Comparison of ENCODE assay signal across 20 cellular contexts in genomic region chr9:121034529-121034928, GRCh38. TPM values are rescaled to one million over a fixed set of nuclear protein-coding genes. Genes with fewer than 3 reads are reported as not detected.
DNase-seq lines count a peak whose midpoint lies in the region; ATAC-seq, FAIRE-seq and TF ChIP-seq lines count a peak whose summit lies in the region.
"Had no signal": no experiment of that assay in that cellular context is flagged by ENCODE, and none has a peak within 500 bp of the region (broad histone marks: within the 10 kb centered on the region; RNA-seq: fewer than 3 reads in every experiment).

No MANE protein-coding gene starts in this region.

- POLR2A ChIA-PET in HepG2 (lab: Yijun Ruan, JAX) = interaction anchor here (1.7 kb wide), 1 partner anchor 17 kb away, joined by 3 read pairs; no protein-coding TSS in a partner anchor

- H3K79me2 ChIP-seq in HepG2 (ENCODE audit: insufficient read depth, low read length) = no peaks in the 10 kb centered on the region
- H3K79me2 ChIP-seq in OCI-LY3 (ENCODE audit: low read length) = no peaks in the 10 kb centered on the region

- 94% methylated on average over 2 of the region's 2 CpGs for WGBS in HepG2 (ENCODE audit: low lambda C conversion rate)
- WGBS in right lobe of liver (ENCODE audit: insufficient coverage, low coverage, low lambda C conversion rate, missing lambda C conversion rate) = 83% methylated on average over 2 of the region's 2 CpGs
- WGBS in body of pancreas, 2 donors = 43 to 45% methylated on average over 2 of the region's 2 CpGs
- WGBS in lower leg skin, 2 donors = 88 to 93% methylated on average over 2 of the region's 2 CpGs

- no peak for DNase-seq in HepG2 (ENCODE audit: low spot score)
- no peak for DNase-seq in right lobe of liver
- no peak for DNase-seq in body of pancreas
- no peak for DNase-seq in lower leg skin (ENCODE audit: low spot score in 2 of 2)
- DNase-seq in ureter (ENCODE audit: low spot score) = no peak
- no peak for DNase-seq in caudate nucleus (lab: John Stamatoyannopoulos, UW)
- DNase-seq: CD4-positive, CD25-positive, alpha-beta regulatory T cell; CD8-positive, alpha-beta memory T cell; COR-L47; DMS 273 treated with DMSO at 0.1 percent for 48 hours; DMS53; DND-41; GF-D8 had no signal

- no peak overlapping the region for H3K4me2 ChIP-seq in HepG2 (ENCODE audit: low read depth, low read length)
- H3K4me2 ChIP-seq in OCI-LY3 (ENCODE audit: low read length) = no peak overlapping the region
- H3K4me2 ChIP-seq: BLaER1 treated with 17β-estradiol and CSF1 and Interleukin-3, amounts not matched to agents 10 nM and 100 nM had no signal

- H3K4me1 ChIP-seq in HepG2 (ENCODE audit: insufficient read depth, low read length) = peaks cover 14% of the 10 kb centered on the region
- peaks cover 0 to 21% (median 0%) of the 10 kb centered on the region in 4 donors for H3K4me1 ChIP-seq in right lobe of liver
- no peaks in the 10 kb centered on the region for H3K4me1 ChIP-seq in OCI-LY3 (ENCODE audit: low read length)
- H3K4me1 ChIP-seq in body of pancreas = no peaks in the 10 kb centered on the region
- H3K4me1 ChIP-seq: BLaER1 treated with 17β-estradiol and CSF1 and Interleukin-3, amounts not matched to agents 10 nM and 100 nM; HAP-1 had no signal

- H3K27ac ChIP-seq in HepG2 (ENCODE audit: extremely low read length, insufficient read depth, low read length) (no peak overlapping the region), right lobe of liver (no peak overlapping the region), OCI-LY3 (ENCODE audit: low read length) (no peak overlapping the region), body of pancreas (no peak overlapping the region), caudate nucleus (ENCODE audit: low read depth, low read length) (no peak overlapping the region)
- H3K27ac ChIP-seq: 22Rv1; BLaER1 treated with 17β-estradiol and CSF1 and Interleukin-3, amounts not matched to agents 10 nM and 100 nM had no signal

- no peak overlapping the region for H3K9ac ChIP-seq in HepG2 (ENCODE audit: insufficient read depth, low read depth, low read length)
- no peak overlapping the region for H3K9ac ChIP-seq in OCI-LY3 (ENCODE audit: low read length)
- H3K9ac ChIP-seq: BLaER1 treated with 17β-estradiol and CSF1 and Interleukin-3, amounts not matched to agents 10 nM and 100 nM had no signal

- CTCF ChIA-PET in HepG2 (lab: Yijun Ruan, JAX; ENCODE audit: low intra/inter-chr PET ratio, low total read pairs) = interaction anchor here (1.4 kb wide), 1 partner anchor 26 kb away, joined by 4 read pairs; no protein-coding TSS in a partner anchor

- no TSS peak for BruUV-seq in HepG2 (replicated peaks; lab: Mats Ljungman, UMichigan)

- H3K9me3 Mint-ChIP-seq in nephron = no peaks in the 10 kb centered on the region

- H3K36me3 ChIP-seq in HepG2 (replicated peaks in 1 of 2; ENCODE audit: control insufficient read depth in 1 of 2, insufficient read depth in 2 of 2, low read length in 2 of 2) (peaks cover 8 to 50% of the 10 kb centered on the region in 2 experiments), right lobe of liver (peaks cover 0 to 97% (median 41%) of the 10 kb centered on the region in 4 donors), OCI-LY3 (replicated peaks; ENCODE audit: low read depth, low read length) (no peaks in the 10 kb centered on the region), body of pancreas (replicated peaks in 1 of 2; ENCODE audit: insufficient read depth in 1 of 2, low read depth in 2 of 2) (no peaks in the 10 kb centered on the region)
- H3K36me3 ChIP-seq: HAP-1 had no signal

- no peak for FAIRE-seq in HepG2 (lab: Jason Lieb, UNC)
- FAIRE-seq: GM19239 had no signal

- H3K4me3 ChIP-seq in HepG2 (replicated peaks in 1 of 3; ENCODE audit: insufficient read depth in 1 of 3, low read depth in 2 of 3, low read length in 3 of 3) (no peak overlapping the region), right lobe of liver (no peak overlapping the region), OCI-LY3 (ENCODE audit: low read length) (no peak overlapping the region), body of pancreas (no peak overlapping the region), lower leg skin (ENCODE audit: low read depth, poor library complexity, severe bottlenecking) (no peak overlapping the region)
- H3K4me3 ChIP-seq: BLaER1 treated with 17β-estradiol and CSF1 and Interleukin-3, amounts not matched to agents 10 nM and 100 nM; HAP-1 had no signal

- peak overlapping the region in 2 of 3 experiments; percentile 26 to 78 for H3K27ac Mint-ChIP-seq in nephron
- H3K27ac Mint-ChIP-seq: B cell; CD4-positive, CD25-positive, alpha-beta regulatory T cell; CD8-positive, alpha-beta memory T cell had no signal

- H3K4me1 Mint-ChIP-seq in nephron = peaks cover 12% of the 10 kb centered on the region
- H3K4me1 Mint-ChIP-seq: B cell; CD4-positive, CD25-positive, alpha-beta regulatory T cell; CD8-positive, alpha-beta memory T cell had no signal

- H2AFZ ChIP-seq in HepG2 (ENCODE audit: low read length) (no peak overlapping the region), OCI-LY3 (ENCODE audit: low read depth, low read length) (no peak overlapping the region)

- no peak overlapping the region for H3K4me3 Mint-ChIP-seq in nephron
- H3K4me3 Mint-ChIP-seq: B cell; CD4-positive, CD25-positive, alpha-beta regulatory T cell; CD8-positive, alpha-beta memory T cell had no signal

- intact Hi-C loops in HepG2 (cut with micrococcal nuclease; ENCODE audit: unreplicated experiment) = no loop called here
- intact Hi-C loops in right lobe of liver (cut with DNase I) = no loop called here
- intact Hi-C loops in body of pancreas (cut with DNase I) = no loop called here
- intact Hi-C loops in lower leg skin (cut with DNase I; ENCODE audit: low total_unique reads) = no loop called here

- H3K36me3 Mint-ChIP-seq in nephron (ENCODE audit: low read depth) = no peaks in the 10 kb centered on the region

- TF ChIP-seq EP300 in HepG2 (IDR thresholded peaks at IDR 0.05; ENCODE audit: low read depth in 2 of 2, low read length in 2 of 2) (no peak), HepG2 (CRISPR knock-in tag; IDR thresholded peaks at IDR 0.05; ENCODE audit: borderline replicate concordance) (no peak)

- TF ChIP-seq RAD21 in HepG2 (CRISPR knock-in tag; IDR thresholded peaks at IDR 0.05) = no peak

- in situ Hi-C loops in HepG2 (cut with HindIII; ENCODE audit: extremely low pct_ligation_motif_present, low pct_unique_long_range_greater_than_20kb) = no loop called here

- H3K27me3 ChIP-seq in HepG2 (ENCODE audit: control insufficient read depth in 1 of 2, insufficient read depth in 2 of 2, low read length in 2 of 2) = no peaks in the 10 kb centered on the region
- H3K27me3 ChIP-seq in right lobe of liver = no peaks in the 10 kb centered on the region
- no peaks in the 10 kb centered on the region for H3K27me3 ChIP-seq in OCI-LY3 (ENCODE audit: low read depth, low read length)
- no peaks in the 10 kb centered on the region for H3K27me3 ChIP-seq in body of pancreas
- H3K27me3 ChIP-seq: BLaER1 treated with 17β-estradiol and CSF1 and Interleukin-3, amounts not matched to agents 10 nM and 100 nM had no signal

- H3K27me3 Mint-ChIP-seq in nephron (ENCODE audit: low read depth) = no peaks in the 10 kb centered on the region
- H3K27me3 Mint-ChIP-seq: B cell; CD4-positive, CD25-positive, alpha-beta regulatory T cell; CD8-positive, alpha-beta memory T cell had no signal

- TF ChIP-seq POLR2A in HepG2 (IDR thresholded peaks at IDR 0.05; ENCODE audit: insufficient read depth in 1 of 2, low read depth in 2 of 2, low read length in 2 of 2) = no peak
- no peak for TF ChIP-seq POLR2A in right lobe of liver (IDR thresholded peaks at IDR 0.05)
- no peak for TF ChIP-seq POLR2A in body of pancreas (IDR thresholded peaks at IDR 0.05)
- no peak for TF ChIP-seq POLR2A in lower leg skin (IDR thresholded peaks at IDR 0.05)

- no peaks in the 10 kb centered on the region for H3K9me3 ChIP-seq in HepG2 (ENCODE audit: low read length)
- H3K9me3 ChIP-seq in right lobe of liver = no peaks in the 10 kb centered on the region
- no peaks in the 10 kb centered on the region for H3K9me3 ChIP-seq in OCI-LY3 (ENCODE audit: insufficient read depth, low read length)
- H3K9me3 ChIP-seq in body of pancreas = no peaks in the 10 kb centered on the region
- H3K9me3 ChIP-seq: HAP-1 had no signal

- no peak for ATAC-seq in HepG2
- no peak for ATAC-seq in right lobe of liver
- no peak for ATAC-seq in body of pancreas

- TF ChIP-seq CTCF in HepG2 (CRISPR knock-in tag; IDR thresholded peaks at IDR 0.05) (peak; percentile 30; the same call in 1 of the 2 replicates), right lobe of liver (IDR thresholded peaks at IDR 0.05) (no peak), OCI-LY3 (IDR thresholded peaks at IDR 0.05; ENCODE audit: low read depth, low read length) (peak; percentile 43), body of pancreas (IDR thresholded peaks at IDR 0.05) (peak in 5 of 7 experiments; percentile 14 to 58 (median 40)), nephron (IDR thresholded peaks at IDR 0.05; ENCODE audit: unreplicated experiment in 3 of 3) (no peak), lower leg skin (IDR thresholded peaks at IDR 0.05) (no peak)

- H4K20me1 ChIP-seq in HepG2 (ENCODE audit: insufficient read depth, low read length) (no peaks in the 10 kb centered on the region), OCI-LY3 (ENCODE audit: insufficient read depth, low read length) (no peaks in the 10 kb centered on the region)
- H4K20me1 ChIP-seq: BLaER1 treated with 17β-estradiol and CSF1 and Interleukin-3, amounts not matched to agents 10 nM and 100 nM had no signal

RNA-seq across cellular contexts. Expression of gene C5, which starts 15.5 kb away (rescaled TPM):
- total RNA-seq in HepG2 (2016; rRNA removed; fragmentation: Illumina TruSeq; extraction: Trizol) (29.8 and 57.6 TPM in 2 replicates), right lobe of liver (100 to 1,000 TPM; 251 to 616 (median 411) TPM), body of pancreas (10 to 100 TPM in 1 of 2 donors, 1 to 10 TPM in 1; 7.3 to 16.1 TPM), lower leg skin (10 to 100 TPM in 1 of 4 donors, 1 to 10 TPM in 3; 2.0 to 14.9 (median 4.3) TPM), ureter (8.1 TPM)
- 5.8 and 7.1 TPM in 2 replicates for total RNA-seq in HepG2 (2016; cell fraction: cytosol; rRNA removed; fragmentation: Illumina TruSeq; extraction: Trizol; ENCODE audit: low read depth)
- total RNA-seq in HepG2 (2016; cell fraction: insoluble cytoplasmic fraction; rRNA removed; fragmentation: Illumina TruSeq; extraction: Trizol) = 28.2 and 56.6 TPM in 2 replicates
- total RNA-seq in HepG2 (2016; cell fraction: membrane; rRNA removed; fragmentation: Illumina TruSeq; extraction: Trizol) = 5.7 and 8.3 TPM in 2 replicates
- total RNA-seq in HepG2 (2016; cell fraction: nucleus; rRNA removed; fragmentation: Illumina TruSeq; extraction: Trizol) = 61.5 and 74.8 TPM in 2 replicates
- polyA plus RNA-seq in HepG2 (2011; rRNA removed) = 192 and 242 TPM in 2 replicates
- polyA plus RNA-seq in HepG2 (2011; cell fraction: cytosol; rRNA removed) = 79.8 and 172 TPM in 2 replicates
- 116 and 151 TPM in 2 replicates for polyA plus RNA-seq in HepG2 (2011; cell fraction: nucleus; rRNA removed)
- 82.5 and 211 TPM in 2 replicates for polyA plus RNA-seq in HepG2 (2012)
- polyA plus RNA-seq in HepG2 (2016; cell fraction: cytosol; fragmentation: Illumina TruSeq; extraction: Trizol; ENCODE audit: low read depth) = 1.4 and 1.8 TPM in 2 replicates
- 14.3 and 16.7 TPM in 2 replicates for polyA plus RNA-seq in HepG2 (2016; cell fraction: insoluble cytoplasmic fraction; fragmentation: Illumina TruSeq; extraction: Trizol; ENCODE audit: low read depth)
- 2.3 and 2.7 TPM in 2 replicates for polyA plus RNA-seq in HepG2 (2016; cell fraction: membrane; fragmentation: Illumina TruSeq; extraction: Trizol; ENCODE audit: low read depth)
- polyA plus RNA-seq in HepG2 (2016; cell fraction: nucleus; fragmentation: Illumina TruSeq; extraction: Trizol; ENCODE audit: insufficient read depth, low read depth) = 55.2 and 57.5 TPM in 2 replicates
- 1.5 and 59.8 TPM in 2 replicates for polyA minus RNA-seq in HepG2 (2011; rRNA and poly(A)+ RNA removed; ENCODE audit: low replicate concordance)
- 115 and 233 TPM in 2 replicates for polyA minus RNA-seq in HepG2 (2011; cell fraction: cytosol; rRNA and poly(A)+ RNA removed)
- polyA minus RNA-seq in HepG2 (2011; cell fraction: nucleus; rRNA and poly(A)+ RNA removed) = 307 and 447 TPM in 2 replicates
- polyA plus RNA-seq: CD8-positive, alpha-beta memory T cell had no signal

RNA-seq across cellular contexts. Expression of gene CNTRL, which starts 40.2 kb away (rescaled TPM):
- 11.8 and 14.4 TPM in 2 replicates for total RNA-seq in HepG2 (2016; rRNA removed; fragmentation: Illumina TruSeq; extraction: Trizol)
- 4.7 and 4.8 TPM in 2 replicates for total RNA-seq in HepG2 (2016; cell fraction: cytosol; rRNA removed; fragmentation: Illumina TruSeq; extraction: Trizol; ENCODE audit: low read depth)
- 10.7 and 14.1 TPM in 2 replicates for total RNA-seq in HepG2 (2016; cell fraction: insoluble cytoplasmic fraction; rRNA removed; fragmentation: Illumina TruSeq; extraction: Trizol)
- 4.7 and 5.0 TPM in 2 replicates for total RNA-seq in HepG2 (2016; cell fraction: membrane; rRNA removed; fragmentation: Illumina TruSeq; extraction: Trizol)
- total RNA-seq in HepG2 (2016; cell fraction: nucleus; rRNA removed; fragmentation: Illumina TruSeq; extraction: Trizol) = 12.3 and 17.2 TPM in 2 replicates
- polyA plus RNA-seq in HepG2 (2011; rRNA removed) = 6.1 and 7.5 TPM in 2 replicates
- polyA plus RNA-seq in HepG2 (2011; cell fraction: cytosol; rRNA removed) = 4.1 and 4.2 TPM in 2 replicates
- 9.1 and 9.5 TPM in 2 replicates for polyA plus RNA-seq in HepG2 (2011; cell fraction: nucleus; rRNA removed)
- 6.3 and 8.4 TPM in 2 replicates for polyA plus RNA-seq in HepG2 (2012)
- polyA plus RNA-seq in HepG2 (2016; cell fraction: cytosol; fragmentation: Illumina TruSeq; extraction: Trizol; ENCODE audit: low read depth) = 0.28 and 0.37 TPM in 2 replicates
- polyA plus RNA-seq in HepG2 (2016; cell fraction: insoluble cytoplasmic fraction; fragmentation: Illumina TruSeq; extraction: Trizol; ENCODE audit: low read depth) = 10.8 and 10.9 TPM in 2 replicates
- 1.1 and 1.5 TPM in 2 replicates for polyA plus RNA-seq in HepG2 (2016; cell fraction: membrane; fragmentation: Illumina TruSeq; extraction: Trizol; ENCODE audit: low read depth)
- 15.8 and 17.4 TPM in 2 replicates for polyA plus RNA-seq in HepG2 (2016; cell fraction: nucleus; fragmentation: Illumina TruSeq; extraction: Trizol; ENCODE audit: insufficient read depth, low read depth)
- 7.3 and 10.6 TPM in 2 replicates for polyA minus RNA-seq in HepG2 (2011; rRNA and poly(A)+ RNA removed; ENCODE audit: low replicate concordance)
- polyA minus RNA-seq in HepG2 (2011; cell fraction: cytosol; rRNA and poly(A)+ RNA removed) = 6.8 TPM in 2 replicates
- 22.9 and 30.5 TPM in 2 replicates for polyA minus RNA-seq in HepG2 (2011; cell fraction: nucleus; rRNA and poly(A)+ RNA removed)
- 1 to 10 TPM; 2.8 to 5.6 (median 4.2) TPM for total RNA-seq in right lobe of liver
- total RNA-seq in body of pancreas = 10 to 100 TPM; 16.1 to 20.8 TPM
- total RNA-seq in lower leg skin = 10 to 100 TPM in 2 of 4 donors, 1 to 10 TPM in 2; 7.7 to 11.4 (median 9.0) TPM
- 33.1 TPM for total RNA-seq in ureter

Comparison
In these comparisons a context has a peak if more than half of its experiments do, and no peak if none do; other contexts are left out.
1. CTCF ChIP-seq: peak in HepG2 (single experiment), OCI-LY3 (single experiment) and body of pancreas (5 of 7); none in right lobe of liver (0 of 4), nephron (0 of 3) and lower leg skin (0 of 3).